Comparison of ENCODE assay signal across 8 cellular contexts in the genomic region with DNA sequence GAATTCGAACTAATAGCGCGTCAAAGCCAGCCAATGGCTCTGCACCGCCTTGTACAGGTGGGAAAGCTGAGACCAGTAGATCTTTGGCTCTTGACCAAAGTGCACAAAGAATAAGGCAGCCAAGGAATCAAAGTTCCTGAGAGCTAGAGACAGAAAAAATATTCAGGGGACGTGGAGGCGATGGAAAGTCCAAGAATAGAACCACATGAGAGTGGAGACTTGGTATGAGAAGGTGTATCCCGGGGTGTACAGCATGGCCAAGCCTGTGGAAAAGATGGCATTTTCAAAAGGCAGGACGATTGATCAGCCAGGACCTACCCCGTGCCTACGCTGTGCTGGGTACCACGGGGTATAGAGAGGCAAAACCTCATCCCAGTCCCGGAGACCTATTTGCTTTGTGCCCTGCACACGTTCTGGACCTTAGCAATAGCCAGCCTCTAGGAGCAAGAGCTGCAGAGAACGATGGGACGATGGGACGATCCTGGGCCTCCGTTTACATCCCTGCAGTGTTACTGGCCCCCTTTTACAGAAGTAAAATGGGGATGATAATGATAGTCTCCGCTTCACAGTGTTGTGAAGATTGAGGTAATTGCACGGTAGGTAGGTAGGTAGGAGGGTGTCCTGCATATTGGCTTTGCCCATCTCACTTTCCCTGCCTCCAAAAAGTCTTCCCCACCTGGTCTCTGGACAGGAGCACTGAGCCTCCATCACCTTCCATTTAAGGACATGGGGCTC. TPM values are rescaled to one million over a fixed set of nuclear protein-coding genes. Genes with fewer than 3 reads are reported as not detected.
A peak's percentile ranks its signal among the peaks of the same experiment; 100 is the strongest.
DNase-seq lines count a peak whose midpoint lies in the region; ATAC-seq, FAIRE-seq and TF ChIP-seq lines count a peak whose summit lies in the region.

No MANE protein-coding gene starts in this region.

- H4K20me1 ChIP-seq in GM12878 (ENCODE audit: control insufficient read depth, insufficient read depth) = no peaks in the 10 kb centered on the region

- in situ Hi-C loops in GM12878 (cut with MboI) = no loop called here

- H3K36me3 ChIP-seq in KOPT-K1 (ENCODE audit: insufficient read depth, low read length) = peaks cover 20% of the 10 kb centered on the region
- H3K36me3 ChIP-seq in GM12878 (ENCODE audit: control insufficient read depth in 2 of 2, insufficient read depth in 2 of 2, low read length in 1 of 2) = peaks cover 1 to 13% of the 10 kb centered on the region in 2 experiments; a peak in 2 of 4 replicates
- H3K36me3 ChIP-seq in suprapubic skin = peaks cover 17% of the 10 kb centered on the region

- TSS peak; percentile 98 for BruUV-seq in GM12878 (replicated peaks; lab: Mats Ljungman, UMichigan)

- POLR2A ChIA-PET in GM12878 (lab: Charles Lee) = interaction anchor here (0.5 to 2.2 kb wide), 6 partner anchors 9 to 320 kb away, joined by 3 to 16 read pairs (median 4); partner anchors contain the start of genes CAPN7 and MRPS25

- DNase-seq in AG09309 (ENCODE audit: low read depth) (no peak), GM12878 (ENCODE audit: low read depth, low spot score) (no peak), suprapubic skin (ENCODE audit: low spot score in 2 of 2) (no peak), NCI-H345 treated with DMSO at 0.1 percent for 48 hours (lab: John Stamatoyannopoulos, UW; ENCODE audit: unreplicated experiment) (no peak), SIG-M5 (lab: John Stamatoyannopoulos, UW) (no peak)

- ATAC-seq in GM19467 (IDR thresholded peaks at IDR 0.05; ENCODE audit: unreplicated experiment) (peak; percentile 8), GM12878 (peak; percentile 48)

- 27% methylated on average over 19 of the region's 19 CpGs for WGBS in GM12878 (ENCODE audit: insufficient coverage, insufficient replicate concordance, low lambda C conversion rate, missing lambda C conversion rate)
- WGBS in suprapubic skin = 16% methylated on average over 19 of the region's 19 CpGs

- FAIRE-seq in GM12878 (lab: Jason Lieb, UNC) = no peak

- TF ChIP-seq POLR2A in GM12878 (IDR thresholded peaks at IDR 0.05; ENCODE audit: low read depth, low read length) (no peak), suprapubic skin (IDR thresholded peaks at IDR 0.05) (no peak)

- H3K4me2 ChIP-seq in GM12878 (ENCODE audit: control insufficient read depth, insufficient read depth) = peak overlapping the region; percentile 94

- H3K4me1 ChIP-seq in GM12878 (ENCODE audit: control insufficient read depth, insufficient read depth, low read length) = peaks cover 8% of the 10 kb centered on the region
- H3K4me1 ChIP-seq in suprapubic skin = peaks cover 36% of the 10 kb centered on the region

- SMC1A ChIA-PET in GM12878 (lab: Charles Lee; ENCODE audit: uncharacterized antibody, unreplicated experiment) = interaction anchor here (0.6 to 2.2 kb wide), 4 partner anchors 34 to 106 kb away, joined by 3 to 11 read pairs (median 4); partner anchors contain the start of genes CAPN7 and MRPS25

- H3K9ac ChIP-seq in GM12878 (ENCODE audit: control insufficient read depth, insufficient read depth, low read length) = peak overlapping the region; percentile 85

- CTCF ChIA-PET in GM12878 (lab: Yijun Ruan, JAX) = interaction anchor here (1.0 to 5.1 kb wide), 5 partner anchors 10 to 110 kb away, joined by 3 to 31 read pairs (median 6); partner anchors contain the start of gene MRPS25

- intact Hi-C loops in GM12878 (cut with micrococcal nuclease; ENCODE audit: unreplicated experiment) = loop anchor here (1.0 to 2.0 kb wide), 2 partner anchors 49 to 174 kb away; no protein-coding TSS in a partner anchor

- H3K27ac ChIP-seq in KOPT-K1 (ENCODE audit: low read depth, low read length, poor library complexity, severe bottlenecking) = peak overlapping the region; percentile 83
- peak overlapping the region; percentile 69 for H3K27ac ChIP-seq in GM12878 (ENCODE audit: control insufficient read depth, insufficient read depth)
- H3K27ac ChIP-seq in layer of hippocampus (ENCODE audit: low read depth, low read length) = peak overlapping the region; percentile 87
- peak overlapping the region; percentile 85 for H3K27ac ChIP-seq in suprapubic skin

- no peaks in the 10 kb centered on the region for H3K27me3 ChIP-seq in GM12878 (replicated peaks in 1 of 2; ENCODE audit: control insufficient read depth in 2 of 2, insufficient read depth in 2 of 2, low read length in 1 of 2)
- no peaks in the 10 kb centered on the region for H3K27me3 ChIP-seq in layer of hippocampus (ENCODE audit: control insufficient read depth, insufficient read depth, low read length)
- no peaks in the 10 kb centered on the region for H3K27me3 ChIP-seq in suprapubic skin

- RAD21 ChIA-PET in GM12878 (lab: Charles Lee; ENCODE audit: unreplicated experiment) = interaction anchor here (0.6 to 1.3 kb wide), 8 partner anchors 9 to 334 kb away, joined by 3 to 5 read pairs (median 4); partner anchors contain the start of gene NR2C2

- TF ChIP-seq CTCF in AG09309 (IDR thresholded peaks at IDR 0.05; ENCODE audit: control insufficient read depth, insufficient read depth, low read depth, low read length, missing control alignments) (no peak), GM12878 (IDR thresholded peaks at IDR 0.05 in 2 of 3, conservative IDR thresholded peaks at IDR 0.05 in 1 of 3; ENCODE audit: control insufficient read depth in 2 of 3, extremely low read depth in 1 of 3, insufficient read depth in 1 of 3, low read depth in 3 of 3, low read length in 3 of 3) (no peak), suprapubic skin (IDR thresholded peaks at IDR 0.05) (no peak)

- no peak for TF ChIP-seq RAD21 in GM12878 (IDR thresholded peaks at IDR 0.05; ENCODE audit: insufficient read depth, low read depth, low read length)

- H3K79me2 ChIP-seq in GM12878 (ENCODE audit: control insufficient read depth, insufficient read depth, low read length) = peaks cover 13% of the 10 kb centered on the region

- H3K4me3 ChIP-seq in AG09309 (ENCODE audit: control insufficient read depth, low read depth, low read length) (peak overlapping the region; percentile 94), GM12878 (peak overlapping the region; percentile 98), suprapubic skin (peak overlapping the region; percentile 81)

- TF ChIP-seq EP300 in GM12878 (IDR thresholded peaks at IDR 0.05; ENCODE audit: borderline replicate concordance in 1 of 2, control insufficient read depth in 1 of 2, low read depth in 2 of 2, low read length in 2 of 2) (no peak), suprapubic skin (IDR thresholded peaks at IDR 0.05) (no peak)

- peak overlapping the region; percentile 100 for H2AFZ ChIP-seq in GM12878 (ENCODE audit: control insufficient read depth, low read depth, low read length)

- H3K9me3 ChIP-seq in KOPT-K1 (ENCODE audit: insufficient read depth, low read length, poor library complexity, severe bottlenecking) (no peaks in the 10 kb centered on the region), GM12878 (replicated peaks; ENCODE audit: control insufficient read depth, insufficient read depth, low read length) (no peaks in the 10 kb centered on the region), suprapubic skin (no peaks in the 10 kb centered on the region)

RNA-seq across cellular contexts. Expression of gene RBSN, which starts 0.6 kb away (rescaled TPM):
- 48.9 and 49.4 TPM in 2 replicates for total RNA-seq in GM12878 (2013; cell fraction: nucleolus; rRNA removed)
- total RNA-seq in GM12878 (2014; rRNA removed) (12.0 and 13.8 TPM in 2 replicates), GM12878 (2014; rRNA removed; fragmentation: Illumina TruSeq; extraction: Trizol) (10.2 and 11.0 TPM in 2 replicates), GM12878 (2021) (10.7 and 11.9 TPM in 2 replicates), suprapubic skin (10 to 100 TPM; 25.8 to 48.4 (median 30.8) TPM)
- 6.1 TPM for polyA plus RNA-seq in GM12878 (2011; ENCODE audit: low read depth)
- polyA plus RNA-seq in GM12878 (2011; rRNA removed) (10.9 and 11.1 TPM in 2 replicates), GM12878 (2014; fragmentation: Illumina TruSeq; extraction: Trizol) (7.8 and 8.4 TPM in 2 replicates), GM12878 (2014; fragmentation: Nextera tagmentation; extraction: Ambion mirVana) (1 to 10 TPM; 2.0 to 2.1 TPM), GM12878 (2014; rRNA removed) (7.2 and 7.4 TPM in 2 replicates), GM12878 (2016; fragmentation: Nextera tagmentation; extraction: Ambion mirVana) (10 to 100 TPM; 13.4 to 17.5 TPM)
- 7.6 and 8.4 TPM in 2 replicates for polyA plus RNA-seq in GM12878 (2011; cell fraction: cytosol; rRNA removed)
- polyA plus RNA-seq in GM12878 (2011; cell fraction: nucleus; rRNA removed) = 19.1 and 19.3 TPM in 2 replicates
- polyA plus RNA-seq in GM12878 (2012) = 6.3 and 7.7 TPM in 2 replicates
- 15.4 and 15.6 TPM in 2 replicates for polyA minus RNA-seq in GM12878 (2011; rRNA and poly(A)+ RNA removed)
- polyA minus RNA-seq in GM12878 (2011; cell fraction: cytosol; rRNA and poly(A)+ RNA removed) = 5.7 and 7.0 TPM in 2 replicates
- 7.4 and 11.9 TPM in 2 replicates for polyA minus RNA-seq in GM12878 (2011; cell fraction: nucleus; rRNA and poly(A)+ RNA removed)

RNA-seq across cellular contexts. Expression of gene MRPS25, which starts 34.4 kb away (rescaled TPM):
- total RNA-seq in GM12878 (2013; cell fraction: nucleolus; rRNA removed) = 94.6 and 97.5 TPM in 2 replicates
- total RNA-seq in GM12878 (2014; rRNA removed) (51.5 and 58.9 TPM in 2 replicates), GM12878 (2014; rRNA removed; fragmentation: Illumina TruSeq; extraction: Trizol) (37.3 and 37.9 TPM in 2 replicates), GM12878 (2021) (72.5 and 76.2 TPM in 2 replicates), suprapubic skin (10 to 100 TPM; 22.3 to 46.8 (median 29.2) TPM)
- polyA plus RNA-seq in GM12878 (2011; ENCODE audit: low read depth) = 13.9 TPM
- polyA plus RNA-seq in GM12878 (2011; rRNA removed) (66.0 and 72.9 TPM in 2 replicates), GM12878 (2014; fragmentation: Illumina TruSeq; extraction: Trizol) (47.7 and 51.2 TPM in 2 replicates), GM12878 (2014; fragmentation: Nextera tagmentation; extraction: Ambion mirVana) (10 to 100 TPM; 17.0 to 43.6 TPM), GM12878 (2014; rRNA removed) (79.7 and 83.9 TPM in 2 replicates), GM12878 (2016; fragmentation: Nextera tagmentation; extraction: Ambion mirVana) (100 to 1,000 TPM; 112 to 114 TPM)
- 33.4 and 63.0 TPM in 2 replicates for polyA plus RNA-seq in GM12878 (2011; cell fraction: cytosol; rRNA removed)
- 128 and 156 TPM in 2 replicates for polyA plus RNA-seq in GM12878 (2011; cell fraction: nucleus; rRNA removed)
- 37.1 and 48.9 TPM in 2 replicates for polyA plus RNA-seq in GM12878 (2012)
- 21.5 and 26.0 TPM in 2 replicates for polyA minus RNA-seq in GM12878 (2011; rRNA and poly(A)+ RNA removed)
- polyA minus RNA-seq in GM12878 (2011; cell fraction: cytosol; rRNA and poly(A)+ RNA removed) = 9.3 and 13.4 TPM in 2 replicates
- polyA minus RNA-seq in GM12878 (2011; cell fraction: nucleus; rRNA and poly(A)+ RNA removed) = 40.4 and 82.9 TPM in 2 replicates
